11 cellular contexts compared by ENCODE assay signal in the genomic region with DNA sequence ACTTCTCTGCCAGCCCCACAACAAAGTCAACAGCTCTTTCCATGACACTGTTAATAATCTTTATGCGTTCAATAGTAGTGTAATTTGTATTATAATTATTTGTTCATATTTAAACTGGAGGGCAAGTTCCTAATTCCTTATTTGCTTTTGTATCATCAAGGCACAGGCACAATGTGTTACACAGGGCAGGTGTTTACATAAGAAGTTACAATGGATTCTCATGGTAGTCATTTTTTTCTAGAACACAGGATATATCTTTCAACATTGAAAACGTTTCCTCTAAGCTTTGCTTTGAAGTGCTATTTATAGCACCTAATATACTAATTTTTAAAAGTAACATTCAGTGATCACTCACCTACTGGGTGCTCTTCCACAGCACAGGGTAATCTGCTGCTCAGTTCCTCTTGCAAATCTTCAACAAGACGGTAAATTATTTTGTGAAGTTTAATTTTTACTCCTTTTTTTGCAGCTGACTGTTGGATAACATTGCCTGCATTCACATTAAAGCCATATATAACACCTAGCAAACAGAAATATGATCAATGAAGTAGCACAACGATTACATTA. TPM values are rescaled to one million over a fixed set of nuclear protein-coding genes. Genes with fewer than 3 reads are reported as not detected.
"Had no signal": no experiment of that assay in that cellular context is flagged by ENCODE, and none has a peak within 500 bp of the region (broad histone marks: within the 10 kb centered on the region; RNA-seq: fewer than 3 reads in every experiment).

No MANE protein-coding gene starts in this region.

- H3K4me3 Mint-ChIP-seq: activated naive CD4-positive, alpha-beta T cell treated with anti-CD3 and anti-CD28 coated beads, Interleukin-2, amount 10 ng/mL, durations not matched to agents 7 days and 5 days; dendritic cell treated with granulocyte-macrophage colony-stimulating factor and Interleukin-4, amounts not matched to agents 40 ng/mL and 50 ng/mL, for 4 days; naive thymus-derived CD4-positive, alpha-beta T cell had no signal

- H3K27me3 Mint-ChIP-seq: activated naive CD4-positive, alpha-beta T cell treated with anti-CD3 and anti-CD28 coated beads, Interleukin-2, amount 10 ng/mL, durations not matched to agents 7 days and 5 days; dendritic cell treated with granulocyte-macrophage colony-stimulating factor and Interleukin-4, amounts not matched to agents 40 ng/mL and 50 ng/mL, for 4 days; naive thymus-derived CD4-positive, alpha-beta T cell had no signal

- ATAC-seq: left lobe of liver; naive thymus-derived CD4-positive, alpha-beta T cell; pancreas had no signal

- H3K27ac Mint-ChIP-seq: activated naive CD4-positive, alpha-beta T cell treated with anti-CD3 and anti-CD28 coated beads, Interleukin-2, amount 10 ng/mL, durations not matched to agents 7 days and 5 days; dendritic cell treated with granulocyte-macrophage colony-stimulating factor and Interleukin-4, amounts not matched to agents 40 ng/mL and 50 ng/mL, for 4 days had no signal

- H3K4me3 ChIP-seq: ascending aorta, pancreas had no signal

- H3K27me3 ChIP-seq: ascending aorta, pancreas had no signal

- H3K9me3 Mint-ChIP-seq: activated naive CD4-positive, alpha-beta T cell treated with anti-CD3 and anti-CD28 coated beads, Interleukin-2, amount 10 ng/mL, durations not matched to agents 7 days and 5 days; activated T-helper 2 cell treated with anti-CD3 and anti-CD28 coated beads, Interferon-gamma antibody, Interleukin-2, Interleukin-4, amounts not matched to agents 10 μg/mL and 5 μg/mL and 100 μg/mL, durations not matched to agents 14 hours and 24 hours and 36 hours; dendritic cell treated with granulocyte-macrophage colony-stimulating factor and Interleukin-4, amounts not matched to agents 40 ng/mL and 50 ng/mL, for 4 days; naive thymus-derived CD4-positive, alpha-beta T cell had no signal

- H3K27ac ChIP-seq: ascending aorta, pancreas had no signal

- DNase-seq: activated CD4-positive, alpha-beta T cell treated with anti-CD3 and anti-CD28 coated beads for 1 hour; activated CD4-positive, alpha-beta T cell treated with anti-CD3 and anti-CD28 coated beads, Interleukin-2, amount 50 U/mL, for 4 hours; activated naive CD4-positive, alpha-beta T cell treated with anti-CD3 and anti-CD28 coated beads, Interleukin-2, amount 10 ng/mL, durations not matched to agents 7 days and 5 days; naive thymus-derived CD4-positive, alpha-beta T cell; pancreas; stimulated activated CD4-positive, alpha-beta T cell treated with anti-CD3 and anti-CD28 coated beads, Interleukin-12 subunit alpha, Interleukin-12 subunit beta, amount 100 ng/mL, for 4 hours; stimulated activated CD4-positive, alpha-beta T cell treated with anti-CD3 and anti-CD28 coated beads, Interleukin-2, amount 100 ng/mL, for 24 hours had no signal

- H3K9me3 ChIP-seq: ascending aorta, pancreas had no signal

RNA-seq across cellular contexts. Expression of a gene that starts 7.6 kb away (rescaled TPM):
- total RNA-seq: ascending aorta had no signal
